In genomic region chr6:158807515-158808441, GRCh38 we compare ENCODE assay signal across 1 cellular context.
TF ChIP-seq lines count a peak whose summit lies in the region.

No MANE protein-coding gene starts in this region.

TF ChIP-seq in K562, 482 proteins besides CTCF, POLR2A, EP300 and RAD21 (continues in another document):
- TF ChIP-seq LEF1 (IDR thresholded peaks at IDR 0.05) (no peak), TCF7L2 (IDR thresholded peaks at IDR 0.05; ENCODE audit: low read depth, low read length) (no peak), SFPQ (IDR thresholded peaks at IDR 0.05; ENCODE audit: low read depth, low read length) (no peak), ZNF77 (CRISPR knock-in tag; IDR thresholded peaks at IDR 0.05) (no peak), ZNF408 (CRISPR knock-in tag; IDR thresholded peaks at IDR 0.05; ENCODE audit: low read depth) (no peak), ZNF277 (CRISPR knock-in tag; IDR thresholded peaks at IDR 0.05; ENCODE audit: borderline replicate concordance) (no peak), TEAD4 (IDR thresholded peaks at IDR 0.05; ENCODE audit: low read length) (peak; percentile 66), TEAD4 (CRISPR knock-in tag; IDR thresholded peaks at IDR 0.05; ENCODE audit: borderline replicate concordance) (no peak), THAP12 (CRISPR knock-in tag; IDR thresholded peaks at IDR 0.05) (no peak), POLR2AphosphoS5 (IDR thresholded peaks at IDR 0.05; ENCODE audit: control insufficient read depth, insufficient read depth, low read depth, low read length) (peak; percentile 15; the same call in 1 of the 2 replicates), TAL1 (IDR thresholded peaks at IDR 0.05) (peak; percentile 43), PTRF (tag; IDR thresholded peaks at IDR 0.05) (no peak), E2F6 (IDR thresholded peaks at IDR 0.05; ENCODE audit: borderline replicate concordance in 1 of 2, extremely low read depth in 1 of 2, insufficient read depth in 1 of 2, insufficient read length in 1 of 2, low read depth in 1 of 2, low read length in 1 of 2, poor library complexity in 1 of 2, severe bottlenecking in 1 of 2) (no peak), NR3C1 (CRISPR knock-in tag; IDR thresholded peaks at IDR 0.05) (no peak), STAT5B (CRISPR knock-in tag; IDR thresholded peaks at IDR 0.05) (no peak), CEBPG (CRISPR knock-in tag; IDR thresholded peaks at IDR 0.05) (0 out of 2 replicates have a peak, but pooled peaks have one; percentile 21), CEBPG (tag; conservative IDR thresholded peaks at IDR 0.05 in 1 of 2, IDR thresholded peaks at IDR 0.05 in 1 of 2) (no peak), ARID1B (IDR thresholded peaks at IDR 0.05) (0 out of 2 replicates have a peak, but pooled peaks have one; percentile 27), MCM2 (IDR thresholded peaks at IDR 0.05; ENCODE audit: low read depth) (no peak), MTA2 (IDR thresholded peaks at IDR 0.05; ENCODE audit: low read depth) (no peak), EGR1 (conservative IDR thresholded peaks at IDR 0.05) (no peak), FOSL1 (tag; conservative IDR thresholded peaks at IDR 0.05) (no peak), MTA3 (IDR thresholded peaks at IDR 0.05; ENCODE audit: borderline replicate concordance) (no peak), STAT5A (IDR thresholded peaks at IDR 0.05; ENCODE audit: borderline replicate concordance, low read length) (no peak), SREBF1 (IDR thresholded peaks at IDR 0.05; ENCODE audit: borderline replicate concordance, low read depth, low read length) (no peak), HDAC6 (IDR thresholded peaks at IDR 0.05; ENCODE audit: low read depth, low read length) (no peak), ZNF280B (CRISPR knock-in tag; IDR thresholded peaks at IDR 0.05) (no peak), SIN3A (IDR thresholded peaks at IDR 0.05; ENCODE audit: borderline replicate concordance in 2 of 2, control insufficient read depth in 1 of 2, low read depth in 2 of 2, low read length in 2 of 2) (0 out of 4 replicates have a peak, but pooled peaks of 1 of the 2 experiments have one; percentile 14), ARID3A (IDR thresholded peaks at IDR 0.05; ENCODE audit: borderline replicate concordance, low read depth, low read length) (no peak), ZFX (CRISPR knock-in tag; IDR thresholded peaks at IDR 0.05) (0 out of 2 replicates have a peak, but pooled peaks have one; percentile 27), U2AF1 (optimal IDR thresholded peaks at IDR 0.05; ENCODE audit: low read depth, low read length) (no peak), CBFA2T2 (conservative IDR thresholded peaks at IDR 0.05) (0 out of 2 replicates have a peak, but pooled peaks have one; percentile 18), PML (IDR thresholded peaks at IDR 0.05; ENCODE audit: low read length) (peak; percentile 30; the same call in 1 of the 2 replicates), CHD4 (IDR thresholded peaks at IDR 0.05; ENCODE audit: insufficient read depth, insufficient replicate concordance, low read depth, low read length, poor library complexity, severe bottlenecking) (no peak), CBFA2T3 (IDR thresholded peaks at IDR 0.05) (peak; percentile 49), TRIM25 (IDR thresholded peaks at IDR 0.05; ENCODE audit: borderline replicate concordance) (no peak), BACH1 (tag; IDR thresholded peaks at IDR 0.05) (no peak), ATF3 (IDR thresholded peaks at IDR 0.05) (no peak), ATF3 (CRISPR knock-in tag; conservative IDR thresholded peaks at IDR 0.05) (no peak), TCF3 (CRISPR knock-in tag; IDR thresholded peaks at IDR 0.05) (peak; percentile 53), CC2D1A (IDR thresholded peaks at IDR 0.05) (no peak), ETV1 (tag; conservative IDR thresholded peaks at IDR 0.05; ENCODE audit: low read depth) (no peak), MAFG (tag; conservative IDR thresholded peaks at IDR 0.05) (no peak), USF1 (CRISPR knock-in tag; IDR thresholded peaks at IDR 0.05) (no peak), HDAC3 (IDR thresholded peaks at IDR 0.05; ENCODE audit: borderline replicate concordance, partially characterized antibody) (no peak), MBD2 (IDR thresholded peaks at IDR 0.05; ENCODE audit: borderline replicate concordance, low read depth) (no peak), RFX1 (IDR thresholded peaks at IDR 0.05) (no peak), ZNF384 (IDR thresholded peaks at IDR 0.05; ENCODE audit: low read depth, low read length) (no peak), CAMTA2 (CRISPR knock-in tag; conservative IDR thresholded peaks at IDR 0.05) (no peak), ZBTB2 (IDR thresholded peaks at IDR 0.05) (no peak), MLLT1 (IDR thresholded peaks at IDR 0.05) (no peak), MECOM (CRISPR knock-in tag; IDR thresholded peaks at IDR 0.05) (no peak), NBN (IDR thresholded peaks at IDR 0.05; ENCODE audit: low read depth) (no peak), ZNF696 (CRISPR knock-in tag; conservative IDR thresholded peaks at IDR 0.05) (no peak), ELF2 (CRISPR knock-in tag; IDR thresholded peaks at IDR 0.05) (no peak), RBM22 (IDR thresholded peaks at IDR 0.05; ENCODE audit: low read depth, low read length, poor library complexity, severe bottlenecking) (no peak), GATA2 (CRISPR knock-in tag; IDR thresholded peaks at IDR 0.05) (peak; percentile 40; the same call in 1 of the 2 replicates)
